20 cellular contexts compared by ENCODE assay signal in genomic region chr1:62317021-62317768, GRCh38. TPM values are rescaled to one million over a fixed set of nuclear protein-coding genes. Genes with fewer than 3 reads are reported as not detected.
"Had no signal": no experiment of that assay in that cellular context is flagged by ENCODE, and none has a peak within 500 bp of the region (broad histone marks: within the 10 kb centered on the region; RNA-seq: fewer than 3 reads in every experiment).

No MANE protein-coding gene starts in this region.

- H3K36me3 Mint-ChIP-seq: activated naive CD8-positive, alpha-beta T cell; naive B cell had no signal

- H3K4me1 Mint-ChIP-seq: activated B cell treated with CpG ODN at 0.5 μM for 24 hours had no signal

- H3K27ac ChIP-seq: skin epidermis, suprapubic skin had no signal

- ATAC-seq: effector memory CD8-positive, alpha-beta T cell; left colon had no signal

- H3K9me3 ChIP-seq: suprapubic skin had no signal

- H3K9me3 Mint-ChIP-seq: activated B cell treated with CpG ODN at 0.5 μM for 24 hours; effector memory CD8-positive, alpha-beta T cell; naive B cell; stimulated activated naive CD8-positive, alpha-beta T cell treated with anti-CD3 and anti-CD28 coated beads, Interleukin-15, Interleukin-2, amounts not matched to agents 100 ng/mL and 50 ng/mL, for 24 hours had no signal

- H3K4me3 ChIP-seq: lung, skin epidermis had no signal

- DNase-seq: activated B cell treated with CpG ODN at 0.5 μM for 24 hours; activated CD4-positive, alpha-beta T cell treated with anti-CD3 and anti-CD28 coated beads, Interleukin-2, amount 50 U/mL, for 1 hour; activated CD8-positive, alpha-beta memory T cell treated with anti-CD3 and anti-CD28 coated beads for 24 hours; activated gamma-delta T cell treated with Interleukin-2 at 50 U/mL for 16 hours; amygdala; dermis blood vessel endothelial cell; effector memory CD8-positive, alpha-beta T cell; left colon; naive B cell; nucleus accumbens; posterior cingulate gyrus; stimulated activated CD4-positive, alpha-beta T cell treated with anti-CD3 and anti-CD28 coated beads, Interleukin-4, amount 100 ng/mL, for 4 hours; stimulated activated CD8-positive, alpha-beta memory T cell treated with anti-CD3 and anti-CD28 coated beads, Interleukin-4, amount 100 ng/mL, for 48 hours had no signal

- H3K4me3 Mint-ChIP-seq: activated B cell treated with CpG ODN at 0.5 μM for 24 hours; activated naive CD8-positive, alpha-beta T cell; effector memory CD8-positive, alpha-beta T cell; naive B cell; stimulated activated naive CD8-positive, alpha-beta T cell treated with anti-CD3 and anti-CD28 coated beads, Interleukin-15, Interleukin-2, amounts not matched to agents 100 ng/mL and 50 ng/mL, for 24 hours had no signal

- H3K36me3 ChIP-seq: suprapubic skin had no signal

- H3K27ac Mint-ChIP-seq: activated B cell treated with CpG ODN at 0.5 μM for 24 hours; activated naive CD8-positive, alpha-beta T cell; effector memory CD8-positive, alpha-beta T cell; naive B cell; stimulated activated naive CD8-positive, alpha-beta T cell treated with anti-CD3 and anti-CD28 coated beads, Interleukin-15, Interleukin-2, amounts not matched to agents 100 ng/mL and 50 ng/mL, for 24 hours had no signal

RNA-seq across cellular contexts. Expression of gene KANK4, which starts 2.0 kb away (rescaled TPM):
- total RNA-seq: activated B cell treated with CpG ODN at 0.5 μM for 24 hours; dermis blood vessel endothelial cell; mononuclear cell; T-helper 2 cell treated with Interferon-gamma antibody and Interleukin-4, amounts not matched to agents 100 ng/mL and 5 ng/mL, for 36 hours had no signal
